Comparison of ENCODE assay signal across 14 cellular contexts in genomic region chr9:126357074-126357473, GRCh38.
"Had no signal": no experiment of that assay in that cellular context is flagged by ENCODE, and none has a peak within 500 bp of the region (broad histone marks: within the 10 kb centered on the region; RNA-seq: fewer than 3 reads in every experiment).

No MANE protein-coding gene starts in this region.

- H3K27me3 Mint-ChIP-seq: type B pancreatic cell had no signal

- H3K36me3 ChIP-seq: gastroesophageal sphincter, pancreas, suprapubic skin had no signal

- ATAC-seq: gastroesophageal sphincter; pancreas; stimulated activated naive CD8-positive, alpha-beta T cell treated with anti-CD3 and anti-CD28 coated beads, Interleukin-15, Interleukin-2, amounts not matched to agents 100 U/mL and 50 U/mL, for 24 hours had no signal

- H3K4me1 ChIP-seq: pancreas had no signal

- H3K27ac Mint-ChIP-seq: mesothelial cell of epicardium, type B pancreatic cell had no signal

- H3K4me3 Mint-ChIP-seq: mesothelial cell of epicardium, type B pancreatic cell had no signal

- H3K27ac ChIP-seq: coronary artery, gastroesophageal sphincter, pancreas, suprapubic skin had no signal

- H3K4me3 ChIP-seq: coronary artery, gastroesophageal sphincter, pancreas, suprapubic skin had no signal

- DNase-seq: activated CD4-positive, alpha-beta T cell treated with anti-CD3 and anti-CD28 coated beads, Interleukin-2, amount 50 U/mL, for 4 hours; activated CD4-positive, CD25-positive, alpha-beta regulatory T cell treated with anti-CD3 and anti-CD28 coated beads, Interleukin-2, amount 50 U/mL, for 72 hours; activated T-cell treated with anti-CD3 and anti-CD28 coated beads, Interleukin-2, amount 50 U/mL, for 48 hours; effector CD4-positive, alpha-beta T cell; kidney; pancreas; stimulated activated CD4-positive, alpha-beta T cell treated with anti-CD3 and anti-CD28 coated beads, Interleukin-2, amount 100 ng/mL, for 48 hours; stimulated activated naive CD8-positive, alpha-beta T cell treated with anti-CD3 and anti-CD28 coated beads, Interleukin-15, Interleukin-2, amounts not matched to agents 100 U/mL and 50 U/mL, for 24 hours; T-helper 9 cell had no signal

- H3K27me3 ChIP-seq: gastroesophageal sphincter, pancreas, suprapubic skin had no signal
